In the genomic region with DNA sequence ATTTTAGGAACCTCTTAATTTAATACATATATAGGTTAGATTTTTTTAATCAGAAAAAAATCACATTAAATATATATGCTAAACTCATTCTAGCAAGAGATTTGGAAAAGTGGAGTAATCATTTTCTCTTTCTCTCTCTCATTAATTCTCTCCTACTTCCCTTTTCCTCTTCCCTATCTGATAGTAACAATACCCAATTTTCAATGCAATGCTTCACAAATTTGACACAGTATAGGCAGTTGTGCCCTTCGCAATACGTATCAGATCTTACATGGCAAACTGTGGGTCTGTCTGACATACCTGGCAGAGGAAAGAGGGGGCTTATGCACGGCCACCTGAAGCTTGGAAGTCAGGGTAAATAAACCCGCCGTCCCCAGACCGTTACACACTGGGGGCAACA, we compare ENCODE assay signal across 14 cellular contexts.
"Had no signal": no experiment of that assay in that cellular context is flagged by ENCODE, and none has a peak within 500 bp of the region (broad histone marks: within the 10 kb centered on the region; RNA-seq: fewer than 3 reads in every experiment).

No MANE protein-coding gene starts in this region.

- DNase-seq: effector memory CD4-positive, alpha-beta T cell; heart left ventricle; hippocampal formation; kidney glomerular epithelial cell; mammary epithelial cell; natural killer cell; nucleus accumbens; ovary; sigmoid colon; stimulated activated CD4-positive, alpha-beta T cell treated with anti-CD3 and anti-CD28 coated beads, Interleukin-2, amount 100 ng/mL, for 24 hours; stimulated activated naive CD4-positive, alpha-beta T cell; stomach; substantia nigra had no signal

- ATAC-seq: esophagus mucosa, heart left ventricle, natural killer cell had no signal
